8 cellular contexts compared by ENCODE assay signal in the genomic region with DNA sequence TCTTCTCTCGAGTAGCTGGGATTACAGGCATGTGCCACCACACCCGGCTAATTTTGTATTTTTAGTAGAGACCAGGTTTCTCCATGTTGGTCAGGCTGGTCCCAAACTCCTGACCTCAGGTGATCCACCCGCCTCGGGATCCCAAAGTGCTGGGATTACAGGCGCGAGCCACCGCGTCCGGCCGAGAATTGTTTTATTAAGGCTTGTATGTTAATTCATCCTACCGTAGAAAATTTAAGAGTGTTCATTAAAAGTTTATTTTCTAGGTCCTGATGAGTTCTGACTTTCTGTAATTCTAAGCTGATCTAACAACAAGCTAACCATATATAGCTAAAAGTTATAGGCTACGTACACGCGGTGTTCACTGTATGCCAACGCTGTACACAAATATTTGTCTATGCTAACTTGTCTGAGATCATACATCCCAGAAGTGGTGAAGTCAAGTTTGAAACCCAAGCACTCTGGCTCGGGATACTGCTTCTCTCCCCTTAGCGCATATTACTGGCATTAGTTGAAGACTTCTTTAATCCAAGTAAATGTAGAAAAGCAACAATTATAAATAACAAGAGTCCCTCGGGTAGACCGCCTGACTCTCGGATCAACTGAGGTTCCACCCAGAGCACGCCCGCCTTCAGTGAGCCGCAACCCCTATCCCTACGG. TPM values are rescaled to one million over a fixed set of nuclear protein-coding genes. Genes with fewer than 3 reads are reported as not detected.
A peak's percentile ranks its signal among the peaks of the same experiment; 100 is the strongest.
DNase-seq lines count a peak whose midpoint lies in the region; ATAC-seq and TF ChIP-seq lines count a peak whose summit lies in the region.

No MANE protein-coding gene starts in this region.

- no peaks in the 10 kb centered on the region for H3K9me3 ChIP-seq in Peyer's patch
- no peaks in the 10 kb centered on the region for H3K9me3 ChIP-seq in ectodermal cell (ENCODE audit: control insufficient read depth, low read length)
- H3K9me3 ChIP-seq in mesodermal cell (ENCODE audit: control insufficient read depth, low read length): no peaks in the 10 kb centered on the region
- no peaks in the 10 kb centered on the region for H3K9me3 ChIP-seq in vagina

- H3K4me1 ChIP-seq in Peyer's patch: peaks cover 0 to 10% (median 4%) of the 10 kb centered on the region in 4 donors
- peaks cover 3% of the 10 kb centered on the region for H3K4me1 ChIP-seq in ectodermal cell (ENCODE audit: control insufficient read depth, insufficient read depth, low read length)
- no peaks in the 10 kb centered on the region for H3K4me1 ChIP-seq in mesodermal cell (ENCODE audit: control insufficient read depth, insufficient read depth, low read length, poor library complexity, severe bottlenecking)
- H3K4me1 ChIP-seq in vagina: peaks cover 20% of the 10 kb centered on the region

- intact Hi-C loops in vagina (cut with DNase I): no loop called here

- peak; percentile 41 for ATAC-seq in GM19351 (IDR thresholded peaks at IDR 0.05; ENCODE audit: unreplicated experiment)
- ATAC-seq in HG03342 (IDR thresholded peaks at IDR 0.05; ENCODE audit: unreplicated experiment): peak; percentile 42

- H3K4me3 ChIP-seq in Peyer's patch: peak overlapping the region; percentile 82 to 100 (median 84)
- H3K4me3 ChIP-seq in ectodermal cell (ENCODE audit: insufficient read depth, low read depth, low read length): peak overlapping the region; percentile 79
- peak overlapping the region; percentile 89 for H3K4me3 ChIP-seq in mesodermal cell (ENCODE audit: extremely low read depth, insufficient read depth, low read length, poor library complexity, severe bottlenecking)
- peak overlapping the region; percentile 90 to 94 for H3K4me3 ChIP-seq in vagina

- DNase-seq in CD1c-positive myeloid dendritic cell (ENCODE audit: extremely low spot score) (peak; percentile 13), Peyer's patch (peak in 1 of 3 donors; percentile 17), vagina (ENCODE audit: extremely low spot score in 2 of 2) (no peak), SKM-1 treated with dmso at 0.1 percent for 144 hours (lab: John Stamatoyannopoulos, UW; ENCODE audit: unreplicated experiment) (no peak)

- WGBS in ectodermal cell, 2 experiments: 65 to 67% methylated on average over 24 of the region's 24 CpGs
- WGBS in mesodermal cell (ENCODE audit: insufficient coverage in 2 of 2), 2 experiments: 52 to 70% methylated on average over 14 to 21 of the region's 24 CpGs

- peaks cover 0 to 4% (median 0%) of the 10 kb centered on the region in 3 donors for H3K36me3 ChIP-seq in Peyer's patch
- H3K36me3 ChIP-seq in ectodermal cell (ENCODE audit: control insufficient read depth, insufficient read depth, low read length): peaks cover 5% of the 10 kb centered on the region
- peaks cover 26% of the 10 kb centered on the region for H3K36me3 ChIP-seq in mesodermal cell (ENCODE audit: control insufficient read depth, insufficient read depth, low read length)
- H3K36me3 ChIP-seq in vagina: peaks cover 0 to 1% of the 10 kb centered on the region in 2 donors

- TF ChIP-seq CTCF in Peyer's patch (IDR thresholded peaks at IDR 0.05) (no peak), vagina (IDR thresholded peaks at IDR 0.05) (no peak)

- H3K27me3 ChIP-seq in Peyer's patch (no peaks in the 10 kb centered on the region), ectodermal cell (ENCODE audit: control insufficient read depth, insufficient read depth, low read length, poor library complexity, severe bottlenecking) (no peaks in the 10 kb centered on the region), vagina (no peaks in the 10 kb centered on the region)

- TF ChIP-seq POLR2A in Peyer's patch (IDR thresholded peaks at IDR 0.05) (no peak), vagina (IDR thresholded peaks at IDR 0.05) (no peak)

- H3K27ac ChIP-seq in Peyer's patch (peak overlapping the region; percentile 52 to 87 (median 82)), ectodermal cell (ENCODE audit: insufficient read depth, low read depth, low read length, poor library complexity, severe bottlenecking) (no peak overlapping the region), mesodermal cell (ENCODE audit: low read depth, low read length, severe bottlenecking) (no peak overlapping the region), vagina (peak overlapping the region; percentile 76)

RNA-seq across cellular contexts. Expression of a gene that starts 0.6 kb away (rescaled TPM):
- total RNA-seq in Peyer's patch (10 to 100 TPM; 39.8 to 55.3 (median 50.4) TPM), vagina (25.3 TPM)
- polyA plus RNA-seq in ectodermal cell (2013, experiment 1 of 4): 34.7 TPM
- polyA plus RNA-seq in ectodermal cell (2013, experiment 2 of 4): 29.0 TPM
- polyA plus RNA-seq in ectodermal cell (2013, experiment 3 of 4): 34.0 TPM
- polyA plus RNA-seq in ectodermal cell (2013, experiment 4 of 4): 36.5 TPM
- 47.8 TPM for polyA plus RNA-seq in mesodermal cell (2013, experiment 1 of 2)
- 52.6 TPM for polyA plus RNA-seq in mesodermal cell (2013, experiment 2 of 2)

RNA-seq across cellular contexts. Expression of a gene that starts 13.8 kb away (rescaled TPM):
- 10 to 100 TPM; 14.3 to 23.8 (median 17.9) TPM for total RNA-seq in Peyer's patch
- 0.78 TPM for polyA plus RNA-seq in ectodermal cell (2013, experiment 1 of 4)
- polyA plus RNA-seq in ectodermal cell (2013, experiment 2 of 4): 0.60 TPM
- 0.64 TPM for polyA plus RNA-seq in ectodermal cell (2013, experiment 3 of 4)
- polyA plus RNA-seq in ectodermal cell (2013, experiment 4 of 4): 0.45 TPM
- polyA plus RNA-seq in mesodermal cell (2013, experiment 1 of 2): 1.8 TPM
- polyA plus RNA-seq in mesodermal cell (2013, experiment 2 of 2): 0.81 TPM
- not detected for total RNA-seq in vagina

Comparison
In these comparisons a context has a peak if more than half of its experiments do, and no peak if none do; other contexts are left out.
1. H3K27ac ChIP-seq: peak in Peyer's patch (4 of 4) and vagina (single experiment); none in ectodermal cell (single experiment) and mesodermal cell (single experiment).
2. RNA of a gene that starts 13.8 kb away (total RNA-seq): 14.3 to 23.8 TPM in Peyer's patch; not detected in vagina (single experiment); every median in the first group is over 10 times any median in the second.
3. Peak in every context shown above with its lines, with median percentiles within 50 percentile points of each other: H3K4me3 ChIP-seq.